Comparison of ENCODE assay signal across 9 cellular contexts in the genomic region with DNA sequence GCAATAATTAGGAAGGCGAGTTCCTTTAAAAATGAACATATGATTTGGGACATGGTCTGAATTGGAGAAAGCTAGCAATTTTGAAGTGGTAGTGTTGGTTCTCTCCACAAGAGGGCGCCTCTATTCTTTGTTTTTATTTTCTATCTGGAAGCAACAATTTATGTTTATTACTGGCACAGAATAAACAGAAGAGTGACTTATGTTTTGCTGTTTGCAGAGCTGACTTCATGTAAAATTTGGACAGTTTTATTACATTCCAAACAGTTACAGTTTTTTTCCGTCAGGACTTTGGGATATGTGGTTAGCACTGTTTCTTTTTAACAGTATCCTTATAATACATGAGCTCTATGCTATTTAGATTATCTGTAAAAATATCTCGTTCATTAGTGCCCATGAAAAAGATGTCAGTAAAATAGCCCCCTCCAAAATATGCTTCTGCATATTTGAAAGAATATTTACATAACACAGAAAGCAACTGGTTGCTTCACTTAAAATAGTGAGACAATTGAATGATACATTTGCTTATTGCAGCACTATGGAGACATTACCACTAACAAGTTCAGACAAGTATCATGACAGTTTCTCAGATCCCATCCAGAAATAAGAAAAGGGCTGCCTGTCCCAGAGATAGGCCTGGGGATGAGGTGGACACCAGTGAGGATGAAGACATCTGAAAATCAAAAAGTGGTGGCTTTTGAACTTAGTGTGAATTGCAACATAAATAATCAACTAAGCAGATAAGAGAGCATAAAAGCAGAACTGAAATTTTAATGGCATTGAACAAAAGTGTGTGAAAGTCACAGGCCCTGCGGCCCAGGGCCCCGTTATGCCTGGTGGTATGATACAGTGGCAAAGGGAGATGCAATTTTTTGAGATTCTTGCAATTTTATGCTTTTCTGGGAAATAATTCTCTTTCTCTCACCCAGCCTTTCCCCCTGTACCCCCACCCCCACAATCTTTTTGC. TPM values are rescaled to one million over a fixed set of nuclear protein-coding genes. Genes with fewer than 3 reads are reported as not detected.
DNase-seq lines count a peak whose midpoint lies in the region; ATAC-seq and TF ChIP-seq lines count a peak whose summit lies in the region.
"Had no signal": no experiment of that assay in that cellular context is flagged by ENCODE, and none has a peak within 500 bp of the region (broad histone marks: within the 10 kb centered on the region; RNA-seq: fewer than 3 reads in every experiment).

No MANE protein-coding gene starts in this region.

- POLR2A ChIA-PET in AG04450 (lab: Yijun Ruan, JAX), result no interaction called here

- no peak for DNase-seq in AG04450 (ENCODE audit: low read depth, low spot score)
- peak; percentile 25 for DNase-seq in DND-41
- peak; percentile 32 for DNase-seq in LHCN-M2 (ENCODE audit: low read depth)
- DNase-seq in fibroblast of villous mesenchyme (ENCODE audit: low read depth), result peak; percentile 66
- no peak for DNase-seq in prostate gland (ENCODE audit: low spot score)

- CTCF ChIA-PET in AG04450 (lab: Charles Lee), result interaction anchor here (0.5 to 3.6 kb wide), 54 partner anchors 8 to 1682 kb away, joined by 3 to 27 read pairs (median 4); no protein-coding TSS in a partner anchor

- no peak overlapping the region for H3K4me3 Mint-ChIP-seq in stimulated activated memory B cell treated with anti-CD40 and anti-IgM and Interleukin-4, amounts not matched to agents 10 μg/mL and 1 μg/mL and 100 μg/mL, for 72 hours

- ATAC-seq in DND-41 (ENCODE audit: insufficient read depth, low read depth) (no peak), GM21515 (IDR thresholded peaks at IDR 0.05; ENCODE audit: unreplicated experiment) (no peak)
- ATAC-seq in stimulated activated memory B cell treated with anti-CD40 and anti-IgM and Interleukin-4, amounts not matched to agents 10 μg/mL and 1 μg/mL and 100 μg/mL, for 72 hours, result no peak

- H3K27ac ChIP-seq in AG04450 (ENCODE audit: low read depth, low read length) (no peak overlapping the region), DND-41 (ENCODE audit: low read length) (no peak overlapping the region), VCaP (no peak overlapping the region), prostate gland (no peak overlapping the region)

- no peaks in the 10 kb centered on the region for H3K9me3 ChIP-seq in AG04450 (ENCODE audit: control insufficient read depth, insufficient read depth, low read length)
- no peaks in the 10 kb centered on the region for H3K9me3 ChIP-seq in DND-41 (ENCODE audit: insufficient read depth, low read length, severe bottlenecking)
- H3K9me3 ChIP-seq in prostate gland, result no peaks in the 10 kb centered on the region

- H2AFZ ChIP-seq in DND-41 (ENCODE audit: low read depth, low read length), result no peak overlapping the region

- H3K9ac ChIP-seq in DND-41 (ENCODE audit: low read depth, low read length), result no peak overlapping the region

- intact Hi-C loops in prostate gland (cut with DNase I), result loop anchor here (1.0 to 10.0 kb wide), 2 partner anchors 640 to 1136 kb away; no protein-coding TSS in a partner anchor

- no peaks in the 10 kb centered on the region for H3K9me3 Mint-ChIP-seq in stimulated activated memory B cell treated with anti-CD40 and anti-IgM and Interleukin-4, amounts not matched to agents 10 μg/mL and 1 μg/mL and 100 μg/mL, for 72 hours
- H3K9me3 Mint-ChIP-seq: IgD-negative memory B cell had no signal

- no peaks in the 10 kb centered on the region for H4K20me1 ChIP-seq in DND-41 (ENCODE audit: insufficient read depth, low read length)

- no peaks in the 10 kb centered on the region for H3K4me1 ChIP-seq in DND-41 (ENCODE audit: insufficient read depth, low read length)
- no peaks in the 10 kb centered on the region for H3K4me1 ChIP-seq in prostate gland (replicated peaks)

- peaks cover 5% of the 10 kb centered on the region for H3K4me1 Mint-ChIP-seq in stimulated activated memory B cell treated with anti-CD40 and anti-IgM and Interleukin-4, amounts not matched to agents 10 μg/mL and 1 μg/mL and 100 μg/mL, for 72 hours

- no peaks in the 10 kb centered on the region for H3K79me2 ChIP-seq in DND-41 (ENCODE audit: insufficient read depth, low read length)

- TF ChIP-seq CTCF in AG04450 (IDR thresholded peaks at IDR 0.05; ENCODE audit: low read depth, low read length) (peak; percentile 74), DND-41 (IDR thresholded peaks at IDR 0.05; ENCODE audit: borderline replicate concordance, extremely low read depth, low read length, poor library complexity, severe bottlenecking) (peak; percentile 83), VCaP (conservative IDR thresholded peaks at IDR 0.05) (peak; percentile 78), fibroblast of villous mesenchyme (IDR thresholded peaks at IDR 0.05; ENCODE audit: insufficient read depth, low read depth, low read length) (peak; percentile 71), prostate gland (IDR thresholded peaks at IDR 0.05) (peak; percentile 43 to 90 (median 70))

- H3K4me3 ChIP-seq in AG04450 (ENCODE audit: low read depth, low read length) (no peak overlapping the region), DND-41 (ENCODE audit: low read depth in 1 of 2, low read length in 2 of 2) (no peak overlapping the region), fibroblast of villous mesenchyme (ENCODE audit: low read depth, low read length) (no peak overlapping the region), prostate gland (no peak overlapping the region)

- TF ChIP-seq POLR2A in prostate gland (IDR thresholded peaks at IDR 0.05), result no peak

- no peak overlapping the region for H3K4me2 ChIP-seq in DND-41 (ENCODE audit: insufficient read depth, low read length)

- no peaks in the 10 kb centered on the region for H3K36me3 ChIP-seq in DND-41 (ENCODE audit: insufficient read depth, low read length)
- H3K36me3 ChIP-seq in prostate gland, result no peaks in the 10 kb centered on the region

- H3K36me3 Mint-ChIP-seq in stimulated activated memory B cell treated with anti-CD40 and anti-IgM and Interleukin-4, amounts not matched to agents 10 μg/mL and 1 μg/mL and 100 μg/mL, for 72 hours, result no peaks in the 10 kb centered on the region
- H3K36me3 Mint-ChIP-seq: IgD-negative memory B cell had no signal

- no peak overlapping the region for H3K27ac Mint-ChIP-seq in stimulated activated memory B cell treated with anti-CD40 and anti-IgM and Interleukin-4, amounts not matched to agents 10 μg/mL and 1 μg/mL and 100 μg/mL, for 72 hours
- H3K27ac Mint-ChIP-seq: IgD-negative memory B cell had no signal

- 41% methylated on average over 6 of the region's 6 CpGs for WGBS in prostate gland

- H3K27me3 Mint-ChIP-seq in stimulated activated memory B cell treated with anti-CD40 and anti-IgM and Interleukin-4, amounts not matched to agents 10 μg/mL and 1 μg/mL and 100 μg/mL, for 72 hours, result peaks cover 8% of the 10 kb centered on the region

- peaks cover 6% of the 10 kb centered on the region for H3K27me3 ChIP-seq in AG04450 (ENCODE audit: control insufficient read depth, insufficient read depth, low read length)
- peaks cover 14% of the 10 kb centered on the region for H3K27me3 ChIP-seq in DND-41 (ENCODE audit: insufficient read depth, low read length, poor library complexity)
- no peaks in the 10 kb centered on the region for H3K27me3 ChIP-seq in prostate gland (replicated peaks; ENCODE audit: insufficient read depth)

RNA-seq across cellular contexts. Expression of gene FGF9, which starts 32.3 kb away (rescaled TPM):
- 0.12 and 0.26 TPM in 2 replicates for polyA plus RNA-seq in AG04450 (2011; rRNA removed)
- polyA minus RNA-seq in AG04450 (2011; rRNA and poly(A)+ RNA removed), result 0.23 and 0.48 TPM in 2 replicates
- total RNA-seq in LHCN-M2 (2014; rRNA removed) (not detected in 2 replicates), fibroblast of villous mesenchyme (0.64 and 4.7 TPM in 2 replicates), prostate gland (1 to 10 TPM in 1 of 2 donors, under 1 TPM in 1; 0.14 to 1.6 TPM)
- polyA plus RNA-seq in LHCN-M2 (2012), result not detected

RNA-seq across cellular contexts. Expression of gene MICU2, which starts 34.6 kb away (rescaled TPM):
- polyA plus RNA-seq in AG04450 (2011; rRNA removed), result 33.3 and 42.1 TPM in 2 replicates
- 10.3 and 18.4 TPM in 2 replicates for polyA minus RNA-seq in AG04450 (2011; rRNA and poly(A)+ RNA removed)
- total RNA-seq in LHCN-M2 (2014; rRNA removed), result 87.2 and 138 TPM in 2 replicates
- polyA plus RNA-seq in LHCN-M2 (2012), result 24.0 TPM
- total RNA-seq in fibroblast of villous mesenchyme, result 42.8 and 56.6 TPM in 2 replicates
- total RNA-seq in prostate gland, result 10 to 100 TPM; 56.7 to 90.9 TPM

Comparison
In these comparisons a context has a peak if more than half of its experiments do, and no peak if none do; other contexts are left out.
1. DNase-seq: peak in DND-41 (single experiment), LHCN-M2 (single experiment) and fibroblast of villous mesenchyme (single experiment); none in AG04450 (single experiment) and prostate gland (single experiment).
2. Peak in every context shown above with its lines, with median percentiles within 50 percentile points of each other: CTCF ChIP-seq.